ENCODE assay signal across 8 cellular contexts in the genomic region with DNA sequence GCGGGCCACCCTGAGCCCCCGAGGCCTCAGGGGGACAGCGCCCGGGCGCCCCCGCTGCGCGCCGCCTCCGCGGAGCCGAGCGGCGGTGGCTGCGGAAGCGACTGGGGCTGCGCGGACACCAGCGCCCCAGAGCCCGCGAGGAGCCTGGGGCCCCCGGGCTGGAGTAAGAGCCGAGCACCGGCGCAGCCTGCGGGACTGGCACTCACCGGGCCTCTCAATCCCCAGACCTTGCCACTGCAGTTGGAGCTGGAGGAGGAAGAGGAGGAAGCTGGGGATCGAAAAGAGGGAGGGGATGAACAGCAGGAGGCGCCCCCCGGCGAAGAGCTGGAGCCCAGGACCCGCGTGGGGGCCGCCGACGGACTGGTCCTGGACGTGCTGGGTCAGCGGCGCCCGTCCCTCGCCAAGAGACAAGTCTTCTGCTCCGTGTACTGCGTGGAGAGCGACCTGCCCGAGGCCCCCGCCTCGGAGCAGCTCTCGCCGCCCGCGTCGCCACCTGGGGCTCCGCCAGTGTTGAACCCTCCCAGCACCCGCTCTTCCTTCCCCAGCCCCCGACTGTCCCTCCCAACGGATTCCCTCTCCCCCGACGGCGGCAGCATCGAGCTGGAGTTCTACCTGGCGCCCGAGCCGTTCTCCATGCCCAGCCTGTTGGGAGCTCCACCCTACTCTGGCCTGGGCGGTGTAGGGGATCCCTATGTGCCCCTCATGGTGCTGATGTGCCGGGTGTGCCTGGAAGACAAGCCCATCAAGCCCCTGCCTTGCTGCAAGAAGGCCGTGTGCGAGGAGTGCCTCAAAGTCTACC. TPM values are rescaled to one million over a fixed set of nuclear protein-coding genes. Genes with fewer than 3 reads are reported as not detected.
DNase-seq lines count a peak whose midpoint lies in the region; ATAC-seq lines count a peak whose summit lies in the region.

No MANE protein-coding gene starts in this region.

- ATAC-seq in Right ventricle myocardium superior (ENCODE audit: poor library complexity): peak; percentile 46

- H3K4me1 Mint-ChIP-seq in activated naive CD8-positive, alpha-beta T cell treated with anti-CD3 and anti-CD28 coated beads for 36 hours: peaks cover 12% of the 10 kb centered on the region

- H3K4me3 Mint-ChIP-seq in activated naive CD8-positive, alpha-beta T cell treated with anti-CD3 and anti-CD28 coated beads for 36 hours: peak overlapping the region; percentile 44

- DNase-seq in NCI-H345 (lab: John Stamatoyannopoulos, UW) (peak; percentile 58), NCI-H345 treated with DMSO at 0.1 percent for 48 hours (lab: John Stamatoyannopoulos, UW; ENCODE audit: unreplicated experiment) (no peak), HT1080 (ENCODE audit: low read depth) (peak; percentile 65), Right ventricle myocardium superior (peak; percentile 59), H4 (ENCODE audit: low spot score) (no peak)
- peak; percentile 1 for DNase-seq in activated naive CD8-positive, alpha-beta T cell treated with anti-CD3 and anti-CD28 coated beads for 36 hours
- DNase-seq in activated CD8-positive, alpha-beta memory T cell treated with anti-CD3 and anti-CD28 coated beads for 24 hours: no peak

- peaks cover 3% of the 10 kb centered on the region for H3K9me3 Mint-ChIP-seq in activated naive CD8-positive, alpha-beta T cell treated with anti-CD3 and anti-CD28 coated beads for 36 hours

- peaks cover 27% of the 10 kb centered on the region for H3K4me1 ChIP-seq in neuron (ENCODE audit: insufficient read depth, low read length)

- peak overlapping the region; percentile 98 for H2AFZ ChIP-seq in neuron (ENCODE audit: low read depth, low read length)

- peak overlapping the region; percentile 67 for H3K4me3 ChIP-seq in neuron (ENCODE audit: low read length)

- peaks cover 75% of the 10 kb centered on the region for H3K27me3 Mint-ChIP-seq in activated naive CD8-positive, alpha-beta T cell treated with anti-CD3 and anti-CD28 coated beads for 36 hours

- H3K27me3 ChIP-seq in neuron (ENCODE audit: insufficient read depth, low read length): no peaks in the 10 kb centered on the region

- no peak overlapping the region for H3K27ac Mint-ChIP-seq in activated naive CD8-positive, alpha-beta T cell treated with anti-CD3 and anti-CD28 coated beads for 36 hours

- intact Hi-C loops in Right ventricle myocardium superior (cut with DNase I): no loop called here

- no peaks in the 10 kb centered on the region for H3K9me3 ChIP-seq in neuron (ENCODE audit: low read length)

- H3K36me3 Mint-ChIP-seq in activated naive CD8-positive, alpha-beta T cell treated with anti-CD3 and anti-CD28 coated beads for 36 hours: no peaks in the 10 kb centered on the region

- no peaks in the 10 kb centered on the region for H3K36me3 ChIP-seq in neuron (ENCODE audit: insufficient read depth, low read length)

RNA-seq across cellular contexts. Expression of a gene that starts 0.6 kb away (rescaled TPM):
- 9.6 and 13.9 TPM in 2 replicates for total RNA-seq in HT1080 (2014; rRNA removed; shearing (Covaris generic))
- polyA plus RNA-seq in HT1080 (2015; cell fraction: cytosol; rRNA removed): 6.1 and 6.6 TPM in 2 replicates
- 20.3 and 28.5 TPM in 2 replicates for polyA plus RNA-seq in HT1080 (2015; cell fraction: nucleus; rRNA removed)
- total RNA-seq in activated naive CD8-positive, alpha-beta T cell treated with anti-CD3 and anti-CD28 coated beads for 36 hours: under 1 TPM; 0.12 to 0.30 TPM
- 9.0 TPM for total RNA-seq in Right ventricle myocardium superior
- 3.8 and 7.0 TPM in 2 replicates for total RNA-seq in H4 (2014; rRNA removed; shearing (Covaris generic))

Comparison
In these comparisons a context has a peak if more than half of its experiments do, and no peak if none do; other contexts are left out.
1. DNase-seq: peak in NCI-H345 (single experiment), HT1080 (single experiment), activated naive CD8-positive, alpha-beta T cell treated with anti-CD3 and anti-CD28 coated beads for 36 hours (single experiment) and Right ventricle myocardium superior (single experiment); none in NCI-H345 treated with DMSO at 0.1 percent for 48 hours (single experiment), activated CD8-positive, alpha-beta memory T cell treated with anti-CD3 and anti-CD28 coated beads for 24 hours (single experiment) and H4 (single experiment).